ENCODE assay signal across 23 cellular contexts in the genomic region with DNA sequence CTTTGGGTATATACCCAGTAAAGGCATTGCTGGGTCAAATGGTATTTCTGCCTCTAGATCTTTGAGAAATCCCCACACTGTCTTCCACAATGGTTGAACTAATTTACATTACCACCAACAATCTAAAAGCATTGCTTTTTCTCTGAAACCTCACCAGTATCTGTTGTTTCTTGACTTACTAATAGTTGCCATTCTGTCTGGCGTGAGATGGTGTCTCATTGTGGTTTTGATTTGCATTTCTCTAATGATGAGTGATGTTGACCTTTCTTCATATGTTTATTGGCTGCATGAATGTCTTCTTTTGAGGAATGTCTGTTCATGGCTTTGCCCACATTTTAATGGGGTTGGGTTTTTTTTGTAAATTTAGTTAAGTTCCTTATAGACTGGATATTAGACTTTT.
DNase-seq lines count a peak whose midpoint lies in the region; ATAC-seq and TF ChIP-seq lines count a peak whose summit lies in the region.
"Had no signal": no experiment of that assay in that cellular context is flagged by ENCODE, and none has a peak within 500 bp of the region (broad histone marks: within the 10 kb centered on the region; RNA-seq: fewer than 3 reads in every experiment).

No MANE protein-coding gene starts in this region.

- no peaks in the 10 kb centered on the region for H3K27me3 ChIP-seq in left ventricle myocardium inferior (ENCODE audit: low read depth)

- intact Hi-C loops in left ventricle myocardium inferior (cut with micrococcal nuclease), result no loop called here

- no peaks in the 10 kb centered on the region for H3K4me1 ChIP-seq in left ventricle myocardium inferior
- H3K4me1 ChIP-seq: parathyroid adenoma had no signal

- ATAC-seq in GM18867 (IDR thresholded peaks at IDR 0.05; ENCODE audit: unreplicated experiment) (peak; percentile 89), HG02571 (IDR thresholded peaks at IDR 0.05; ENCODE audit: unreplicated experiment) (peak; percentile 70), HG03521 (IDR thresholded peaks at IDR 0.05; ENCODE audit: unreplicated experiment) (peak; percentile 72), GM21717 (IDR thresholded peaks at IDR 0.05; ENCODE audit: unreplicated experiment) (no peak), GM18505 (IDR thresholded peaks at IDR 0.05; ENCODE audit: unreplicated experiment) (no peak)
- ATAC-seq: activated T-helper 17 cell treated with anti-CD3 and anti-CD28 coated beads, Interleukin-2, amount 50 U/mL, for 72 hours; right cardiac atrium had no signal

- DNase-seq in left ventricle myocardium inferior, result no peak
- no peak for DNase-seq in stimulated activated naive CD4-positive, alpha-beta T cell treated with Interleukin-2 at 50 U/mL for 16 hours (lab: John Stamatoyannopoulos, UW)
- DNase-seq: activated B cell treated with CpG ODN at 0.5 μM for 24 hours; activated CD4-positive, alpha-beta T cell treated with anti-CD3 and anti-CD28 coated beads, Interleukin-2, amount 50 U/mL, for 48 hours; activated CD8-positive, alpha-beta memory T cell treated with anti-CD3 and anti-CD28 coated beads, Interleukin-2, amount 50 U/mL, for 4 hours; activated naive CD8-positive, alpha-beta T cell treated with anti-CD3 and anti-CD28 coated beads for 36 hours; cerebellar nuclear complex; H7; islet precursor cell; NCI-H1417 treated with DMSO at 0.1 percent for 48 hours; NCI-H446 treated with DMSO at 0.1 percent for 48 hours; NK-92 treated with Interleukin-12 subunit alpha and Interleukin-12 subunit beta, amount 100 ng/mL, for 24 hours; PC-9; right cardiac atrium; SHP77 had no signal

- TF ChIP-seq CTCF in left ventricle myocardium inferior (IDR thresholded peaks at IDR 0.05; ENCODE audit: borderline replicate concordance), result no peak

- TF ChIP-seq POLR2A in GM18505 (IDR thresholded peaks at IDR 0.05; ENCODE audit: borderline replicate concordance, extremely low read depth, insufficient read depth, insufficient read length), result no peak

- no peak overlapping the region for H3K4me3 ChIP-seq in left ventricle myocardium inferior
- H3K4me3 ChIP-seq: K562, PC-9 had no signal

- H3K27ac ChIP-seq in left ventricle myocardium inferior (replicated peaks), result no peak overlapping the region
- H3K27ac ChIP-seq: parathyroid adenoma, PC-9 had no signal

- H3K9me3 ChIP-seq in left ventricle myocardium inferior (replicated peaks), result peaks cover 25% of the 10 kb centered on the region

- no peaks in the 10 kb centered on the region for H3K36me3 ChIP-seq in left ventricle myocardium inferior

Comparison
In these comparisons a context has a peak if more than half of its experiments do, and no peak if none do; other contexts are left out.
1. ATAC-seq: peak in GM18867 (single experiment), HG02571 (single experiment) and HG03521 (single experiment); none in GM21717 (single experiment) and GM18505 (single experiment).